In genomic region chr21:33662046-33662445, GRCh38 we compare ENCODE assay signal across 23 cellular contexts.
"Had no signal": no experiment of that assay in that cellular context is flagged by ENCODE, and none has a peak within 500 bp of the region (broad histone marks: within the 10 kb centered on the region; RNA-seq: fewer than 3 reads in every experiment).

No MANE protein-coding gene starts in this region.

- H3K9me3 Mint-ChIP-seq: activated CD4-positive, alpha-beta T cell treated with anti-CD3 and anti-CD28 coated beads, Interleukin-2, amount 10 ng/mL, durations not matched to agents 7 days and 5 days; activated CD8-positive, alpha-beta T cell treated with anti-CD3 and anti-CD28 coated beads for 36 hours; activated T-helper 1 cell treated with anti-CD3 and anti-CD28 coated beads, Interleukin-12 subunit alpha, Interleukin-12 subunit beta, Interleukin-2, Interleukin-4 antibody, amounts not matched to agents 30 ng/mL and 10 ng/mL and 1 ng/mL, durations not matched to agents 14 hours and 24 hours and 36 hours; immature natural killer cell had no signal

- H3K27ac Mint-ChIP-seq: activated CD4-positive, alpha-beta T cell treated with anti-CD3 and anti-CD28 coated beads, Interleukin-2, amount 10 ng/mL, durations not matched to agents 7 days and 5 days; activated CD8-positive, alpha-beta memory T cell treated with anti-CD3 and anti-CD28 coated beads, Interleukin-2, amount 10 ng/mL, durations not matched to agents 7 days and 5 days; activated CD8-positive, alpha-beta T cell treated with anti-CD3 and anti-CD28 coated beads for 36 hours; activated naive CD4-positive, alpha-beta T cell treated with anti-CD3 and anti-CD28 coated beads, Interleukin-2, amount 50 U/mL, for 24 hours; activated T-helper 1 cell treated with anti-CD3 and anti-CD28 coated beads, Interleukin-12 subunit alpha, Interleukin-12 subunit beta, Interleukin-2, Interleukin-4 antibody, amounts not matched to agents 30 ng/mL and 10 ng/mL and 1 ng/mL, durations not matched to agents 14 hours and 24 hours and 36 hours; brain; immature natural killer cell; naive thymus-derived CD8-positive, alpha-beta T cell had no signal

- ATAC-seq: activated CD8-positive, alpha-beta memory T cell treated with anti-CD3 and anti-CD28 coated beads, Interleukin-2, amount 10 ng/mL, durations not matched to agents 7 days and 5 days; activated CD8-positive, alpha-beta T cell treated with anti-CD3 and anti-CD28 coated beads for 36 hours; left lung; naive thymus-derived CD8-positive, alpha-beta T cell; stimulated activated naive CD8-positive, alpha-beta T cell treated with anti-CD3 and anti-CD28 coated beads, Interleukin-15, Interleukin-2, amounts not matched to agents 100 U/mL and 50 U/mL, for 24 hours had no signal

- H3K4me3 Mint-ChIP-seq: activated CD4-positive, alpha-beta T cell treated with anti-CD3 and anti-CD28 coated beads, Interleukin-2, amount 10 ng/mL, durations not matched to agents 7 days and 5 days; activated CD8-positive, alpha-beta memory T cell treated with anti-CD3 and anti-CD28 coated beads, Interleukin-2, amount 10 ng/mL, durations not matched to agents 7 days and 5 days; activated CD8-positive, alpha-beta T cell treated with anti-CD3 and anti-CD28 coated beads for 36 hours; activated naive CD4-positive, alpha-beta T cell treated with anti-CD3 and anti-CD28 coated beads, Interleukin-2, amount 50 U/mL, for 24 hours; activated T-helper 1 cell treated with anti-CD3 and anti-CD28 coated beads, Interleukin-12 subunit alpha, Interleukin-12 subunit beta, Interleukin-2, Interleukin-4 antibody, amounts not matched to agents 30 ng/mL and 10 ng/mL and 1 ng/mL, durations not matched to agents 14 hours and 24 hours and 36 hours; brain; immature natural killer cell; naive thymus-derived CD8-positive, alpha-beta T cell had no signal

- H3K36me3 ChIP-seq: colonic mucosa, left lung, spleen, thyroid gland had no signal

- H3K9me3 ChIP-seq: colonic mucosa, left lung, thyroid gland had no signal

- H3K27me3 ChIP-seq: colonic mucosa, left lung, spleen, thyroid gland had no signal

- H3K27ac ChIP-seq: colonic mucosa, left lung, spleen had no signal

- H3K27me3 Mint-ChIP-seq: activated CD4-positive, alpha-beta T cell treated with anti-CD3 and anti-CD28 coated beads, Interleukin-2, amount 10 ng/mL, durations not matched to agents 7 days and 5 days; activated CD8-positive, alpha-beta memory T cell treated with anti-CD3 and anti-CD28 coated beads, Interleukin-2, amount 10 ng/mL, durations not matched to agents 7 days and 5 days; brain had no signal

- H3K36me3 Mint-ChIP-seq: activated CD8-positive, alpha-beta memory T cell treated with anti-CD3 and anti-CD28 coated beads, Interleukin-2, amount 10 ng/mL, durations not matched to agents 7 days and 5 days had no signal

- H3K4me1 Mint-ChIP-seq: activated CD8-positive, alpha-beta memory T cell treated with anti-CD3 and anti-CD28 coated beads, Interleukin-2, amount 10 ng/mL, durations not matched to agents 7 days and 5 days; activated naive CD4-positive, alpha-beta T cell treated with anti-CD3 and anti-CD28 coated beads, Interleukin-2, amount 50 U/mL, for 24 hours; immature natural killer cell had no signal

- DNase-seq: activated CD4-positive, alpha-beta T cell treated with anti-CD3 and anti-CD28 coated beads, Interleukin-2, amount 10 ng/mL, durations not matched to agents 7 days and 5 days; activated CD4-positive, CD25-positive, alpha-beta regulatory T cell treated with anti-CD3 and anti-CD28 coated beads, Interleukin-2, amount 50 U/mL, for 72 hours; activated CD8-positive, alpha-beta memory T cell treated with anti-CD3 and anti-CD28 coated beads, Interleukin-2, amount 10 ng/mL, durations not matched to agents 7 days and 5 days; activated CD8-positive, alpha-beta T cell treated with anti-CD3 and anti-CD28 coated beads for 36 hours; activated gamma-delta T cell treated with Interleukin-2 at 50 U/mL for 16 hours; anterior cingulate cortex; colonic mucosa; erythroblast; foreskin fibroblast; immature natural killer cell; kidney glomerular epithelial cell; left lung; naive thymus-derived CD8-positive, alpha-beta T cell; retina; spleen; stimulated activated CD4-positive, alpha-beta T cell treated with anti-CD3 and anti-CD28 coated beads, Interleukin-4, amount 100 ng/mL, for 24 hours; stimulated activated naive CD8-positive, alpha-beta T cell treated with anti-CD3 and anti-CD28 coated beads, Interleukin-15, Interleukin-2, amounts not matched to agents 100 U/mL and 50 U/mL, for 24 hours; substantia nigra; thyroid gland had no signal

- H3K4me3 ChIP-seq: colonic mucosa, left lung, lung, spleen, thyroid gland had no signal
